ENCODE assay signal across 17 cellular contexts in the genomic region with DNA sequence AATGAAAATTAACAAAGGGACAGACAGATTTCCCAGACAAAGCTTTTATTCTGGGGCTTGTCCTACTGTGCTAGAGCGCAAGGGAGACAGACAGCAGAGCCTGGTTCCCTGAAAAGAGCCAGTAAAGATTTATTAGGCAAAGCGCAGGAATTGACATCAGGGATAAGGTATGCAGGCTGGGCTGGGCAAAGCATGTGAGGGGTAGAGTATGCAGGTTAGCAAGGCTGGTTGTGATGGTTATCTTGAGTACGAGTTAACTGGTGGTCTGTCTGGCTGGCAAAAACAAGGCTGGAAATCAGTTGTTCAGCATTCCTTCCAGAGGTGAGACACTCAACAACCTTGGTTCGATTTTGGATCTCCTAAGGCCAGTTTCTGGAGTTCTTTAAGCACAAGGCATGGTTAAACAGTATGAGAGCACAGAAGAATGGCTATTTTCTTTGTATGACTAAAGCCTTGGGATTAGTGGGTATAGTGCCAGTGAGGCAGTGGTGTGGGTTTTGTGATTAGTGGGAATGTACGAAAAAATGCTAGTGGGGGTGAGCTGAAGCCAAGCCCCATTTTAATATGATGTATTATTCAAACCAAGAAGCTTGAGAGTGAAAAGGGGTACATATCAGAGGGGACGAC. TPM values are rescaled to one million over a fixed set of nuclear protein-coding genes. Genes with fewer than 3 reads are reported as not detected.
DNase-seq lines count a peak whose midpoint lies in the region; ATAC-seq, FAIRE-seq and TF ChIP-seq lines count a peak whose summit lies in the region.
"Had no signal": no experiment of that assay in that cellular context is flagged by ENCODE, and none has a peak within 500 bp of the region (broad histone marks: within the 10 kb centered on the region; RNA-seq: fewer than 3 reads in every experiment).

No MANE protein-coding gene starts in this region.

- no peak overlapping the region for H2AFZ ChIP-seq in keratinocyte (ENCODE audit: control insufficient read depth, low read length)

- FAIRE-seq in HTR-8/SVneo (lab: Jason Lieb, UNC) = peak; percentile 54
- FAIRE-seq in keratinocyte (lab: Jason Lieb, UNC) = no peak

- H3K4me3 Mint-ChIP-seq in stimulated activated memory B cell treated with anti-CD40 and anti-IgM and Interleukin-4, amounts not matched to agents 10 μg/mL and 1 μg/mL and 100 μg/mL, for 72 hours = no peak overlapping the region
- H3K4me3 Mint-ChIP-seq: activated naive CD8-positive, alpha-beta T cell; CD4-positive, alpha-beta memory T cell had no signal

- no peak overlapping the region for H3K4me2 ChIP-seq in keratinocyte (ENCODE audit: control insufficient read depth, extremely low read depth, insufficient read depth, low read depth, low read length)

- peaks cover 18% of the 10 kb centered on the region for H3K4me1 ChIP-seq in keratinocyte (ENCODE audit: control insufficient read depth, extremely low read depth, insufficient read depth, low read length)

- H3K9me3 Mint-ChIP-seq in stimulated activated memory B cell treated with anti-CD40 and anti-IgM and Interleukin-4, amounts not matched to agents 10 μg/mL and 1 μg/mL and 100 μg/mL, for 72 hours = no peaks in the 10 kb centered on the region
- H3K9me3 Mint-ChIP-seq in activated naive CD4-positive, alpha-beta T cell treated with anti-CD3 and anti-CD28 coated beads, Interleukin-2, amount 50 U/mL, for 72 hours = no peaks in the 10 kb centered on the region
- H3K9me3 Mint-ChIP-seq: CD4-positive, alpha-beta memory T cell had no signal

- DNase-seq in HTR-8/SVneo (ENCODE audit: insufficient read length, low spot score) (peak; percentile 27), astrocyte of the hippocampus (ENCODE audit: low read depth, low spot score) (peak; percentile 91), keratinocyte (ENCODE audit: low read depth, low spot score) (no peak), NCI-H69 (lab: John Stamatoyannopoulos, UW) (no peak), WERI-Rb-1 (no peak)
- DNase-seq in activated naive CD4-positive, alpha-beta T cell treated with anti-CD3 and anti-CD28 coated beads, Interleukin-2, amount 50 U/mL, for 72 hours (ENCODE audit: low spot score in 2 of 2) = no peak
- no peak for DNase-seq in stimulated activated CD4-positive, alpha-beta T cell treated with anti-CD3 and anti-CD28 coated beads, Interleukin-4, amount 100 ng/mL, for 4 hours
- DNase-seq: CD4-positive, alpha-beta memory T cell; glutamatergic neuron; NCI-H1417; NCI-H526 treated with DMSO at 0.1 percent for 48 hours; right lobe of liver; SIG-M5 had no signal

- H3K27ac ChIP-seq in keratinocyte (ENCODE audit: control insufficient read depth, insufficient read depth, low read length) = peak overlapping the region; percentile 42
- H3K27ac ChIP-seq in WERI-Rb-1 = no peak overlapping the region
- H3K27ac ChIP-seq: right lobe of liver had no signal

- dilution Hi-C loops in keratinocyte (cut with MboI; ENCODE audit: extremely low pct_ligation_motif_present, low sequenced_read_pairs) = no loop called here

- no peaks in the 10 kb centered on the region for H3K36me3 ChIP-seq in keratinocyte (ENCODE audit: control insufficient read depth in 2 of 2, extremely low read depth in 1 of 2, insufficient read depth in 2 of 2, low read length in 2 of 2)
- 0 out of 2 replicates have a peak, but pooled peaks cover 4% of the 10 kb centered on the region for H3K36me3 ChIP-seq in WERI-Rb-1
- H3K36me3 ChIP-seq: right lobe of liver had no signal

- no peak for ATAC-seq in stimulated activated memory B cell treated with anti-CD40 and anti-IgM and Interleukin-4, amounts not matched to agents 10 μg/mL and 1 μg/mL and 100 μg/mL, for 72 hours
- no peak for ATAC-seq in activated naive CD4-positive, alpha-beta T cell treated with anti-CD3 and anti-CD28 coated beads, Interleukin-2, amount 50 U/mL, for 72 hours
- ATAC-seq: right lobe of liver had no signal

- no peak overlapping the region for H3K4me3 ChIP-seq in keratinocyte (ENCODE audit: control insufficient read depth in 2 of 3, extremely low read depth in 1 of 3, insufficient read depth in 2 of 3, low read depth in 1 of 3, low read length in 3 of 3)
- no peak overlapping the region for H3K4me3 ChIP-seq in WERI-Rb-1 (ENCODE audit: low read depth, low read length)
- H3K4me3 ChIP-seq: right lobe of liver had no signal

- H3K9me1 ChIP-seq in keratinocyte (ENCODE audit: control insufficient read depth, extremely low read depth, insufficient read depth, low read length) = peaks cover 4% of the 10 kb centered on the region

- H3K27ac Mint-ChIP-seq in stimulated activated memory B cell treated with anti-CD40 and anti-IgM and Interleukin-4, amounts not matched to agents 10 μg/mL and 1 μg/mL and 100 μg/mL, for 72 hours = peak overlapping the region; percentile 22
- no peak overlapping the region for H3K27ac Mint-ChIP-seq in activated naive CD4-positive, alpha-beta T cell treated with anti-CD3 and anti-CD28 coated beads, Interleukin-2, amount 50 U/mL, for 72 hours
- H3K27ac Mint-ChIP-seq: activated naive CD8-positive, alpha-beta T cell had no signal

- H3K9me3 ChIP-seq in keratinocyte (ENCODE audit: control insufficient read depth, low read depth, low read length) (no peaks in the 10 kb centered on the region), WERI-Rb-1 (ENCODE audit: severe bottlenecking) (no peaks in the 10 kb centered on the region)
- H3K9me3 ChIP-seq: right lobe of liver had no signal

- no peaks in the 10 kb centered on the region for H3K27me3 Mint-ChIP-seq in stimulated activated memory B cell treated with anti-CD40 and anti-IgM and Interleukin-4, amounts not matched to agents 10 μg/mL and 1 μg/mL and 100 μg/mL, for 72 hours
- H3K27me3 Mint-ChIP-seq: activated naive CD8-positive, alpha-beta T cell; CD4-positive, alpha-beta memory T cell had no signal

- no peak for TF ChIP-seq CTCF in keratinocyte (optimal IDR thresholded peaks at IDR 0.05 in 1 of 3, IDR thresholded peaks at IDR 0.05 in 1 of 3, conservative IDR thresholded peaks at IDR 0.05 in 1 of 3; ENCODE audit: extremely low read depth in 1 of 3, insufficient read depth in 2 of 3, low read length in 3 of 3)
- TF ChIP-seq CTCF in WERI-Rb-1 (IDR thresholded peaks at IDR 0.05; ENCODE audit: low read depth, low read length) = no peak

- peaks cover 91% of the 10 kb centered on the region for H3K79me2 ChIP-seq in keratinocyte (ENCODE audit: control insufficient read depth, insufficient read depth, low read length)

- no peaks in the 10 kb centered on the region for H3K27me3 ChIP-seq in keratinocyte (ENCODE audit: control insufficient read depth, extremely low read depth, insufficient read depth, low read length)
- no peaks in the 10 kb centered on the region for H3K27me3 ChIP-seq in WERI-Rb-1 (ENCODE audit: insufficient read depth, low read depth, severe bottlenecking)
- H3K27me3 ChIP-seq: right lobe of liver had no signal

- H4K20me1 ChIP-seq in keratinocyte (ENCODE audit: control insufficient read depth, extremely low read depth, insufficient read depth, low read length) = peaks cover 3% of the 10 kb centered on the region

- H3K36me3 Mint-ChIP-seq in stimulated activated memory B cell treated with anti-CD40 and anti-IgM and Interleukin-4, amounts not matched to agents 10 μg/mL and 1 μg/mL and 100 μg/mL, for 72 hours = peaks cover 5% of the 10 kb centered on the region
- no peaks in the 10 kb centered on the region for H3K36me3 Mint-ChIP-seq in activated naive CD4-positive, alpha-beta T cell treated with anti-CD3 and anti-CD28 coated beads, Interleukin-2, amount 50 U/mL, for 72 hours
- H3K36me3 Mint-ChIP-seq: activated naive CD8-positive, alpha-beta T cell had no signal

- no peak overlapping the region for H3K9ac ChIP-seq in keratinocyte (ENCODE audit: control insufficient read depth, extremely low read depth, insufficient read depth, low read length)

- peaks cover 38% of the 10 kb centered on the region for H3K4me1 Mint-ChIP-seq in stimulated activated memory B cell treated with anti-CD40 and anti-IgM and Interleukin-4, amounts not matched to agents 10 μg/mL and 1 μg/mL and 100 μg/mL, for 72 hours

RNA-seq across cellular contexts. Expression of a gene that starts 30.9 kb away (rescaled TPM):
- 23.2 to 35.1 TPM (median 25.1 TPM) in 3 replicates for polyA plus RNA-seq in keratinocyte
- polyA plus RNA-seq in keratinocyte (2011; ENCODE audit: low read depth) = 22.6 TPM
- polyA plus RNA-seq in keratinocyte (2011; cell fraction: cytosol; rRNA removed) = 18.0 and 24.8 TPM in 2 replicates
- polyA plus RNA-seq in keratinocyte (2011; cell fraction: nucleus; rRNA removed) = 40.3 and 41.2 TPM in 2 replicates
- 12.6 and 24.7 TPM in 2 replicates for polyA plus RNA-seq in keratinocyte (2012; ENCODE audit: low replicate concordance)
- 46.3 to 48.7 TPM (median 48.6 TPM) in 3 replicates for polyA minus RNA-seq in keratinocyte
- polyA minus RNA-seq in keratinocyte (2011; cell fraction: cytosol; rRNA and poly(A)+ RNA removed) = 34.3 TPM
- polyA minus RNA-seq in keratinocyte (2011; cell fraction: nucleus; rRNA and poly(A)+ RNA removed) = 45.7 and 81.9 TPM in 2 replicates
- 10 to 100 TPM in 1 of 2 donors, 1 to 10 TPM in 1; 9.7 to 16.5 TPM for total RNA-seq in activated naive CD4-positive, alpha-beta T cell treated with anti-CD3 and anti-CD28 coated beads, Interleukin-2, amount 50 U/mL, for 72 hours

RNA-seq across cellular contexts. Expression of a gene that starts 45.0 kb away (rescaled TPM):
- not detected in 3 replicates for polyA plus RNA-seq in keratinocyte
- polyA plus RNA-seq in keratinocyte (2011; ENCODE audit: low read depth) = not detected
- polyA plus RNA-seq in keratinocyte (2011; cell fraction: cytosol; rRNA removed) = not detected in 2 replicates
- polyA plus RNA-seq in keratinocyte (2011; cell fraction: nucleus; rRNA removed) = not detected in 2 replicates
- not detected in 2 replicates for polyA plus RNA-seq in keratinocyte (2012; ENCODE audit: low replicate concordance)
- not detected in 3 replicates for polyA minus RNA-seq in keratinocyte
- polyA minus RNA-seq in keratinocyte (2011; cell fraction: cytosol; rRNA and poly(A)+ RNA removed) = not detected
- not detected in 2 replicates for polyA minus RNA-seq in keratinocyte (2011; cell fraction: nucleus; rRNA and poly(A)+ RNA removed)
- not detected for total RNA-seq in activated naive CD4-positive, alpha-beta T cell treated with anti-CD3 and anti-CD28 coated beads, Interleukin-2, amount 50 U/mL, for 72 hours
- total RNA-seq: CD4-positive, alpha-beta memory T cell; dermis microvascular lymphatic vessel endothelial cell; right lobe of liver; temporal lobe had no signal
- polyA plus RNA-seq: CD4-positive, alpha-beta memory T cell had no signal

Comparison
In these comparisons a context has a peak if more than half of its experiments do, and no peak if none do; other contexts are left out.
1. DNase-seq: peak in HTR-8/SVneo (single experiment) and astrocyte of the hippocampus (single experiment); none in keratinocyte (single experiment), NCI-H69 (single experiment), WERI-Rb-1 (single experiment), activated naive CD4-positive, alpha-beta T cell treated with anti-CD3 and anti-CD28 coated beads, Interleukin-2, amount 50 U/mL, for 72 hours (0 of 2) and stimulated activated CD4-positive, alpha-beta T cell treated with anti-CD3 and anti-CD28 coated beads, Interleukin-4, amount 100 ng/mL, for 4 hours (0 of 2).